Comparison of ENCODE assay signal across 22 cellular contexts in the genomic region with DNA sequence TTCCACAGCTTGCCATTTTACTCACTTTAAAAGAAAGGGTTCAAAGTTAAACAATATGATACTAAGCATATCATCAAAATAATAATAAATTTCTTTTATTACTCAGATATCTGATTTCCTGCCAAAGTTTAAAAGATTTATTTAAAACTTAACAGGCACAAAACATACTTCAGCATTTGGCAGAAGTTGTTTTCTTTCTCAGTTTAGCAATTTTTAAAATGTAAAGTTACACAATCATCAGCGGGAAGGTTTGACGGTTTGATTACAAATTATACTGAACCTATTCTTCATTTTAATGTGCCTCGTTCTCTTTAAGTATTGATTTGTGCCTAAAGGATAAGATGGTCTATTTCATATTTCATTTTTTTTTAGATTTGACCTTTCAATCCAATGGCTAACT.
"Had no signal": no experiment of that assay in that cellular context is flagged by ENCODE, and none has a peak within 500 bp of the region (broad histone marks: within the 10 kb centered on the region; RNA-seq: fewer than 3 reads in every experiment).

No MANE protein-coding gene starts in this region.

- H3K9me3 ChIP-seq: adrenal gland had no signal

- H3K4me1 ChIP-seq: adrenal gland had no signal

- FAIRE-seq: K562, TTC549 had no signal

- H3K27ac ChIP-seq: adrenal gland, PC-9 had no signal

- H3K4me3 ChIP-seq: adrenal gland, K562, PC-9 had no signal

- DNase-seq: activated B cell treated with CpG ODN at 0.5 μM for 24 hours; activated CD4-positive, alpha-beta T cell treated with anti-CD3 and anti-CD28 coated beads for 1 hour; activated CD4-positive, alpha-beta T cell treated with anti-CD3 and anti-CD28 coated beads, Interleukin-2, amount 10 ng/mL, durations not matched to agents 24 days and 14 days; activated CD4-positive, alpha-beta T cell treated with anti-CD3 and anti-CD28 coated beads, Interleukin-2, amount 50 U/mL, for 48 hours; activated CD8-positive, alpha-beta memory T cell treated with anti-CD3 and anti-CD28 coated beads, Interleukin-2, amount 10 ng/mL, durations not matched to agents 7 days and 5 days; activated gamma-delta T cell; activated naive CD4-positive, alpha-beta T cell treated with anti-CD3 and anti-CD28 coated beads for 36 hours; activated naive CD8-positive, alpha-beta T cell treated with anti-CD3 and anti-CD28 coated beads for 36 hours; activated T-cell treated with anti-CD3 and anti-CD28 coated beads, Interleukin-2, amount 50 U/mL, for 4 hours; adrenal gland; Karpas-422; MM.1S; NCI-H1105; NCI-H1436 treated with DMSO at 0.1 percent for 48 hours; NCI-H187 treated with DMSO at 0.1 percent for 48 hours; NCI-H2081 treated with DMSO at 0.1 percent for 48 hours; NCI-H446; PC-9; SHP77 treated with DMSO at 0.1 percent for 48 hours had no signal

- H3K27me3 ChIP-seq: adrenal gland had no signal

- H3K36me3 ChIP-seq: adrenal gland had no signal

- ATAC-seq: activated CD8-positive, alpha-beta memory T cell treated with anti-CD3 and anti-CD28 coated beads, Interleukin-2, amount 10 ng/mL, durations not matched to agents 7 days and 5 days; activated T-cell treated with anti-CD3 and anti-CD28 coated beads, Interleukin-2, amount 50 U/mL, for 4 hours; activated T-helper 17 cell treated with anti-CD3 and anti-CD28 coated beads, Interleukin-2, amount 50 U/mL, for 72 hours; K562 had no signal
